Comparison of ENCODE assay signal across 13 cellular contexts in the genomic region with DNA sequence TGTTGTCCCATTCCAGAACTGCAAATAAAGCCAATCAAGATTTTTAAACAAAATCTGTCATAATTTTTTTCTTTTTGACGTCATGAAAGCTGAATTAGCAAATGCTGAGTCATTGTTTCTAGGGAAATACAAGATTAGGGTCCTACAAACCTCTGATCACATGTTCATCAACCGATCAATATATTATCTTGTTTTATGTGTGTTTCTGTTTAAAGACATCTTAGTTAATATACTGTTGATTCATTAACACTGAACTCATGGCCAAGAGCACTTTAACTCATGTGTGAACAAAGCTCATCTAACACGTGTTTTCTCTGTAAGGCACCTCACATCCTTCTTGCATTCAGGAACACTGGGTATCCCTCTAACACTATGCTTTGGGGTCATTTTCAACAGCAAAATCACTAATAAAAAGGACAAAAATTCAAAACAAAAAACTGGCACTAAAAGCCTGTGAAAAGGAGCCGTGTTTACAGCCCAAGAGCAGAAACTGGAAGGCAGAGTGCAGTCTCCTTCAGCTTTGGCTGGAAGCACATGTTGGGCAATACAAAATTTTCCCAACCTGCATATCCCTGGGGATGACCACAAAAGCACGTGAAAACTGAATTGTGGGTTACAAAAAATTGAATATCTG.
DNase-seq lines count a peak whose midpoint lies in the region; ATAC-seq and TF ChIP-seq lines count a peak whose summit lies in the region.
"Had no signal": no experiment of that assay in that cellular context is flagged by ENCODE, and none has a peak within 500 bp of the region (broad histone marks: within the 10 kb centered on the region; RNA-seq: fewer than 3 reads in every experiment).

No MANE protein-coding gene starts in this region.

- ATAC-seq in memory B cell (ENCODE audit: low read depth) (no peak), GM21526 (IDR thresholded peaks at IDR 0.05; ENCODE audit: low FRiP score, unreplicated experiment) (no peak)
- ATAC-seq: stimulated activated naive CD8-positive, alpha-beta T cell treated with anti-CD3 and anti-CD28 coated beads, Interleukin-15, amount 100 ng/mL, for 72 hours had no signal

- peak; percentile 20 for DNase-seq in NCI-H2107 treated with DMSO at 0.1 percent for 48 hours (lab: John Stamatoyannopoulos, UW; ENCODE audit: unreplicated experiment)
- DNase-seq in NCI-H2107 (lab: John Stamatoyannopoulos, UW), result no peak
- DNase-seq in esophagus muscularis mucosa (ENCODE audit: extremely low spot score), result no peak
- DNase-seq in memory B cell (ENCODE audit: low spot score in 2 of 2), result no peak
- DNase-seq in tibial nerve (ENCODE audit: low spot score in 2 of 2), result peak; percentile 28 to 65
- no peak for DNase-seq in NOMO-1 treated with dmso at 0.1 percent for 144 hours (lab: John Stamatoyannopoulos, UW; ENCODE audit: unreplicated experiment)
- no peak for DNase-seq in NCI-H524 treated with DMSO at 0.1 percent for 48 hours (lab: John Stamatoyannopoulos, UW)
- DNase-seq: activated naive CD4-positive, alpha-beta T cell treated with anti-CD3 and anti-CD28 coated beads for 36 hours; lower lobe of right lung; SJCRH30; stimulated activated naive CD8-positive, alpha-beta T cell treated with anti-CD3 and anti-CD28 coated beads, Interleukin-15, amount 100 ng/mL, for 72 hours had no signal

- no peak overlapping the region for H3K4me3 Mint-ChIP-seq in memory B cell
- H3K4me3 Mint-ChIP-seq: activated naive CD4-positive, alpha-beta T cell treated with anti-CD3 and anti-CD28 coated beads for 36 hours; stimulated activated naive CD8-positive, alpha-beta T cell treated with anti-CD3 and anti-CD28 coated beads, Interleukin-15, amount 100 ng/mL, for 72 hours had no signal

- H3K27ac ChIP-seq in esophagus muscularis mucosa (replicated peaks in 1 of 4) (peak overlapping the region; percentile 46 to 67 (median 61)), tibial nerve (peak overlapping the region in 2 of 4 donors; percentile 50 to 71)
- H3K27ac ChIP-seq: 22Rv1, lower lobe of right lung, SJCRH30 had no signal

- H3K36me3 Mint-ChIP-seq in memory B cell, result peaks cover 9% of the 10 kb centered on the region

- TF ChIP-seq POLR2A in esophagus muscularis mucosa (IDR thresholded peaks at IDR 0.05; ENCODE audit: low read depth) (no peak), tibial nerve (IDR thresholded peaks at IDR 0.05) (no peak)

- H3K4me1 ChIP-seq in esophagus muscularis mucosa (peaks cover 17 to 35% (median 31%) of the 10 kb centered on the region in 4 donors), tibial nerve (peaks cover 0 to 33% (median 3%) of the 10 kb centered on the region in 4 donors)

- no peaks in the 10 kb centered on the region for H3K27me3 Mint-ChIP-seq in memory B cell
- H3K27me3 Mint-ChIP-seq: stimulated activated naive CD8-positive, alpha-beta T cell treated with anti-CD3 and anti-CD28 coated beads, Interleukin-15, amount 100 ng/mL, for 72 hours had no signal

- intact Hi-C loops in esophagus muscularis mucosa (cut with DNase I), result loop anchor here (2.0 to 5.0 kb wide), 2 partner anchors 279 to 605 kb away; a partner anchor contains a TSS

- peak overlapping the region; percentile 47 for H3K27ac Mint-ChIP-seq in memory B cell
- H3K27ac Mint-ChIP-seq: activated naive CD4-positive, alpha-beta T cell treated with anti-CD3 and anti-CD28 coated beads for 36 hours had no signal

- TF ChIP-seq EP300 in esophagus muscularis mucosa (IDR thresholded peaks at IDR 0.05), result no peak
- TF ChIP-seq EP300 in tibial nerve (IDR thresholded peaks at IDR 0.05), result peak in 1 of 2 donors; percentile 90

- no peaks in the 10 kb centered on the region for H3K9me3 Mint-ChIP-seq in memory B cell
- H3K9me3 Mint-ChIP-seq: activated naive CD4-positive, alpha-beta T cell treated with anti-CD3 and anti-CD28 coated beads for 36 hours; stimulated activated naive CD8-positive, alpha-beta T cell treated with anti-CD3 and anti-CD28 coated beads, Interleukin-15, amount 100 ng/mL, for 72 hours had no signal

- H3K9me3 ChIP-seq in esophagus muscularis mucosa, result no peaks in the 10 kb centered on the region
- H3K9me3 ChIP-seq in tibial nerve, result no peaks in the 10 kb centered on the region
- H3K9me3 ChIP-seq: lower lobe of right lung, SJCRH30 had no signal

- H3K4me1 Mint-ChIP-seq in memory B cell, result peaks cover 22% of the 10 kb centered on the region

- TF ChIP-seq CTCF in esophagus muscularis mucosa (IDR thresholded peaks at IDR 0.05), result no peak
- no peak for TF ChIP-seq CTCF in tibial nerve (IDR thresholded peaks at IDR 0.05)

- H3K4me3 ChIP-seq in esophagus muscularis mucosa (no peak overlapping the region), tibial nerve (no peak overlapping the region)
- H3K4me3 ChIP-seq: lower lobe of right lung, SJCRH30 had no signal

- H3K36me3 ChIP-seq in esophagus muscularis mucosa, result peaks cover 0 to 7% (median 2%) of the 10 kb centered on the region in 4 donors
- peaks cover 0 to 8% (median 0%) of the 10 kb centered on the region in 3 donors for H3K36me3 ChIP-seq in tibial nerve
- H3K36me3 ChIP-seq: lower lobe of right lung, SJCRH30 had no signal

- 40% methylated on average over 5 of the region's 5 CpGs for WGBS in esophagus muscularis mucosa
- WGBS in tibial nerve, 2 donors, result 55 to 57% methylated on average over 5 of the region's 5 CpGs

- H3K27me3 ChIP-seq in esophagus muscularis mucosa (no peaks in the 10 kb centered on the region), tibial nerve (no peaks in the 10 kb centered on the region)
- H3K27me3 ChIP-seq: SJCRH30 had no signal

Comparison
In these comparisons a context has a peak if more than half of its experiments do, and no peak if none do; other contexts are left out.
1. DNase-seq: peak in NCI-H2107 treated with DMSO at 0.1 percent for 48 hours (single experiment) and tibial nerve (2 of 2); none in NCI-H2107 (single experiment), esophagus muscularis mucosa (single experiment), memory B cell (0 of 2), NOMO-1 treated with dmso at 0.1 percent for 144 hours (single experiment) and NCI-H524 treated with DMSO at 0.1 percent for 48 hours (single experiment).